ENCODE assay signal across 24 cellular contexts in genomic region chr16:67436640-67437193, GRCh38. TPM values are rescaled to one million over a fixed set of nuclear protein-coding genes. Genes with fewer than 3 reads are reported as not detected.
"Had no signal": no experiment of that assay in that cellular context is flagged by ENCODE, and none has a peak within 500 bp of the region (broad histone marks: within the 10 kb centered on the region; RNA-seq: fewer than 3 reads in every experiment).

No MANE protein-coding gene starts in this region.

- H3K27me3 ChIP-seq: adrenal gland, esophagus squamous epithelium, tibial nerve, vagina had no signal

- ATAC-seq: activated CD8-positive, alpha-beta T cell treated with anti-CD3 and anti-CD28 coated beads, Interleukin-2, amount 10 ng/mL, durations not matched to agents 7 days and 5 days; heart right ventricle had no signal

- H3K36me3 Mint-ChIP-seq: natural killer cell had no signal

- H3K9me3 ChIP-seq: adrenal gland, esophagus squamous epithelium, heart right ventricle, SK-N-SH, tibial nerve, vagina had no signal

- H3K4me3 Mint-ChIP-seq: activated CD4-positive, alpha-beta T cell treated with anti-CD3 and anti-CD28 coated beads, Interleukin-2, amount 10 ng/mL, durations not matched to agents 7 days and 5 days; activated CD8-positive, alpha-beta T cell treated with anti-CD3 and anti-CD28 coated beads, Interleukin-2, amount 10 ng/mL, durations not matched to agents 7 days and 5 days; activated naive CD4-positive, alpha-beta T cell treated with anti-CD3 and anti-CD28 coated beads for 36 hours; activated T-cell treated with anti-CD3 and anti-CD28 coated beads, Interleukin-2, amount 50 U/mL, for 24 hours; memory B cell had no signal

- H3K4me2 ChIP-seq: SK-N-SH had no signal

- H3K9ac ChIP-seq: SK-N-SH had no signal

- DNase-seq: activated CD4-positive, alpha-beta T cell treated with anti-CD3 and anti-CD28 coated beads, Interleukin-2, amount 10 ng/mL, durations not matched to agents 7 days and 5 days; activated CD4-positive, CD25-positive, alpha-beta regulatory T cell; activated CD8-positive, alpha-beta T cell treated with anti-CD3 and anti-CD28 coated beads, Interleukin-2, amount 10 ng/mL, durations not matched to agents 7 days and 5 days; activated T-cell treated with anti-CD3 and anti-CD28 coated beads, Interleukin-2, amount 50 U/mL, for 24 hours; adrenal gland; dermis blood vessel endothelial cell; effector memory CD4-positive, alpha-beta T cell; esophagus squamous epithelium; heart right ventricle; natural killer cell; retina; SK-N-SH; stimulated activated CD4-positive, alpha-beta T cell treated with anti-CD3 and anti-CD28 coated beads, Interleukin-12 subunit alpha, Interleukin-12 subunit beta, amount 100 ng/mL, for 4 hours; stimulated activated CD4-positive, alpha-beta T cell treated with anti-CD3 and anti-CD28 coated beads, Interleukin-1b, Interleukin-23, amount 100 ng/mL, for 48 hours; stimulated activated CD8-positive, alpha-beta memory T cell treated with anti-CD3 and anti-CD28 coated beads, Interleukin-4, amount 100 ng/mL, for 48 hours; stimulated activated naive CD8-positive, alpha-beta T cell treated with anti-CD3 and anti-CD28 coated beads, Interleukin-15, Interleukin-2, amounts not matched to agents 100 U/mL and 50 U/mL, for 24 hours; substantia nigra had no signal

- H3K4me3 ChIP-seq: adrenal gland, esophagus squamous epithelium, heart right ventricle, tibial nerve, vagina had no signal

- H3K9me3 Mint-ChIP-seq: activated CD4-positive, alpha-beta T cell treated with anti-CD3 and anti-CD28 coated beads, Interleukin-2, amount 10 ng/mL, durations not matched to agents 7 days and 5 days; activated naive CD4-positive, alpha-beta T cell treated with anti-CD3 and anti-CD28 coated beads for 36 hours; activated T-cell treated with anti-CD3 and anti-CD28 coated beads, Interleukin-2, amount 50 U/mL, for 24 hours; memory B cell; natural killer cell had no signal

- H3K27ac ChIP-seq: adrenal gland, esophagus squamous epithelium, heart right ventricle, tibial nerve, vagina had no signal

- H3K27ac Mint-ChIP-seq: activated CD4-positive, alpha-beta T cell treated with anti-CD3 and anti-CD28 coated beads, Interleukin-2, amount 10 ng/mL, durations not matched to agents 7 days and 5 days; activated CD8-positive, alpha-beta T cell treated with anti-CD3 and anti-CD28 coated beads, Interleukin-2, amount 10 ng/mL, durations not matched to agents 7 days and 5 days; activated naive CD4-positive, alpha-beta T cell treated with anti-CD3 and anti-CD28 coated beads for 36 hours; memory B cell had no signal

RNA-seq across cellular contexts. Expression of gene HSD11B2, which starts 5.8 kb away (rescaled TPM):
- total RNA-seq: activated CD4-positive, alpha-beta T cell treated with anti-CD3 and anti-CD28 coated beads, Interleukin-2, amount 10 ng/mL, durations not matched to agents 7 days and 5 days; activated CD8-positive, alpha-beta T cell treated with anti-CD3 and anti-CD28 coated beads, Interleukin-2, amount 10 ng/mL, durations not matched to agents 7 days and 5 days; dermis blood vessel endothelial cell; natural killer cell had no signal

RNA-seq across cellular contexts. Expression of gene TPPP3, which starts 43.4 kb away (rescaled TPM):
- total RNA-seq: activated CD4-positive, alpha-beta T cell treated with anti-CD3 and anti-CD28 coated beads, Interleukin-2, amount 10 ng/mL, durations not matched to agents 7 days and 5 days; activated CD8-positive, alpha-beta T cell treated with anti-CD3 and anti-CD28 coated beads, Interleukin-2, amount 10 ng/mL, durations not matched to agents 7 days and 5 days; activated naive CD4-positive, alpha-beta T cell treated with anti-CD3 and anti-CD28 coated beads for 36 hours; dermis blood vessel endothelial cell had no signal

RNA-seq across cellular contexts. Expression of gene AGRP, which starts 46.6 kb away (rescaled TPM):
- total RNA-seq: activated CD4-positive, alpha-beta T cell treated with anti-CD3 and anti-CD28 coated beads, Interleukin-2, amount 10 ng/mL, durations not matched to agents 7 days and 5 days; activated CD8-positive, alpha-beta T cell treated with anti-CD3 and anti-CD28 coated beads, Interleukin-2, amount 10 ng/mL, durations not matched to agents 7 days and 5 days; activated naive CD4-positive, alpha-beta T cell treated with anti-CD3 and anti-CD28 coated beads for 36 hours; chondrocyte; dermis blood vessel endothelial cell; esophagus squamous epithelium; heart right ventricle; liver; posterior vena cava; tibial nerve; vagina had no signal
- polyA plus RNA-seq: SK-N-SH had no signal
